ENCODE assay signal across 9 cellular contexts in the genomic region with DNA sequence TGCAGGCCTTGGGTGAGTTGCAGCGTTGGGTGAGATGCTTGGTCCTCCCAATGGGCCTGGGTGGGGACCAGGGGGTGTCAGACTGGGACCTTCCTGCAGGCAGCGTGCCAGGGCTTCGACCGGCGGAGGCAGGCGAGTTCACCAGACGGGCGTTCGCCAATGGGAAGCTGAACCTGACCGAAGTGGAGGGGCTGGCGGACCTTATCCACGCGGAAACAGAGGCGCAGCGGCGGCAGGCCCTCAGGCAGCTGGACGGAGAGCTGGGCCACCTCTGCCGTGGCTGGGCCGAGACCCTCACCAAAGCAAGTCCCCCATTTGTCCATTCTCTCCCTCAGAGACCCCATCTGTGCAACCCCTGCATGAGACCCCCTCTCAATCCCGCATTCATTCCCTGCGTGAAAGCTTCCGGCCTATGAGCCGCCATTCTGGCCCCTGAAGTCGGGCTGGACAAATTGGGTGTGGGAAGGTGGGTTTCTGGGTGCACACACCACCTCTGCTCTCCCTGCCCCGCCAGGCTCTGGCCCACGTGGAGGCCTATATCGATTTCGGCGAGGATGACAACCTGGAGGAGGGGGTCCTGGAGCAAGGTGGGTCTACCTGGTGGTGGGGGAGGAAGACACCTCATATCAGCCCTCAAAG. TPM values are rescaled to one million over a fixed set of nuclear protein-coding genes. Genes with fewer than 3 reads are reported as not detected.
DNase-seq lines count a peak whose midpoint lies in the region; ATAC-seq and TF ChIP-seq lines count a peak whose summit lies in the region.
"Had no signal": no experiment of that assay in that cellular context is flagged by ENCODE, and none has a peak within 500 bp of the region (broad histone marks: within the 10 kb centered on the region; RNA-seq: fewer than 3 reads in every experiment).

No MANE protein-coding gene starts in this region.

- DNase-seq in Calu3 (no peak), NT2/D1 (ENCODE audit: low read depth, low spot score) (no peak), ovary (peak in 4 of 5 donors; percentile 13 to 66 (median 62)), 8988T (no peak), LoVo (ENCODE audit: low spot score) (no peak), NCI-H187 treated with DMSO at 0.1 percent for 48 hours (lab: John Stamatoyannopoulos, UW) (no peak)
- DNase-seq in effector memory CD8-positive, alpha-beta T cell, result no peak
- DNase-seq: midbrain had no signal

- no peak for ATAC-seq in effector memory CD8-positive, alpha-beta T cell (replicated peaks)
- ATAC-seq in HG02759 (IDR thresholded peaks at IDR 0.05; ENCODE audit: unreplicated experiment), result no peak

- H3K27ac ChIP-seq in ovary, result no peak overlapping the region

- H3K4me1 ChIP-seq in NT2/D1 (ENCODE audit: insufficient read depth, insufficient read length) (peaks cover 19% of the 10 kb centered on the region), ovary (ENCODE audit: insufficient read depth) (peaks cover 8% of the 10 kb centered on the region)

- no peaks in the 10 kb centered on the region for H3K9me3 ChIP-seq in NT2/D1 (ENCODE audit: insufficient read depth, low read length)
- H3K9me3 ChIP-seq in ovary, result no peaks in the 10 kb centered on the region

- H3K27me3 Mint-ChIP-seq in Calu3 (ENCODE audit: unreplicated experiment), result no peaks in the 10 kb centered on the region
- no peaks in the 10 kb centered on the region for H3K27me3 Mint-ChIP-seq in effector memory CD8-positive, alpha-beta T cell

- peaks cover 47% of the 10 kb centered on the region for H3K36me3 Mint-ChIP-seq in Calu3 (ENCODE audit: insufficient read depth, unreplicated experiment)
- H3K36me3 Mint-ChIP-seq in effector memory CD8-positive, alpha-beta T cell (ENCODE audit: insufficient read depth), result peaks cover 11% of the 10 kb centered on the region

- intact Hi-C loops in Calu3 (cut with micrococcal nuclease; ENCODE audit: unreplicated experiment) (no loop called here), ovary (cut with DNase I) (no loop called here)

- H3K4me1 Mint-ChIP-seq in Calu3 (ENCODE audit: low read depth, unreplicated experiment), result no peaks in the 10 kb centered on the region
- H3K4me1 Mint-ChIP-seq in effector memory CD8-positive, alpha-beta T cell (ENCODE audit: low read depth in 2 of 2), result peaks cover 24 to 30% of the 10 kb centered on the region in 2 donors

- no peak for TF ChIP-seq POLR2A in ovary (IDR thresholded peaks at IDR 0.05)

- peak overlapping the region; percentile 79 for H3K4me3 Mint-ChIP-seq in Calu3 (ENCODE audit: low read depth, unreplicated experiment)
- peak overlapping the region; percentile 90 to 97 for H3K4me3 Mint-ChIP-seq in effector memory CD8-positive, alpha-beta T cell

- peaks cover 34% of the 10 kb centered on the region for H3K36me3 ChIP-seq in NT2/D1 (ENCODE audit: insufficient read depth, insufficient read length, low read length)
- H3K36me3 ChIP-seq in ovary, result no peaks in the 10 kb centered on the region

- no peak overlapping the region for H3K27ac Mint-ChIP-seq in Calu3 (ENCODE audit: unreplicated experiment)
- H3K27ac Mint-ChIP-seq in effector memory CD8-positive, alpha-beta T cell, result no peak overlapping the region

- peak overlapping the region; percentile 99 for H3K4me3 ChIP-seq in NT2/D1 (ENCODE audit: insufficient read length, low read depth)
- no peak overlapping the region for H3K4me3 ChIP-seq in ovary

- TF ChIP-seq CTCF in Calu3 (IDR thresholded peaks at IDR 0.05; ENCODE audit: unreplicated experiment) (no peak), ovary (IDR thresholded peaks at IDR 0.05) (no peak)

- no peak for TF ChIP-seq EP300 in ovary (IDR thresholded peaks at IDR 0.05)

- WGBS in ovary, 3 donors, result 80 to 91% (median 80%) methylated on average over 29 of the region's 29 CpGs

- no peaks in the 10 kb centered on the region for H3K9me3 Mint-ChIP-seq in Calu3 (ENCODE audit: low read depth, unreplicated experiment)
- H3K9me3 Mint-ChIP-seq in effector memory CD8-positive, alpha-beta T cell, result no peaks in the 10 kb centered on the region

- no peaks in the 10 kb centered on the region for H3K27me3 ChIP-seq in NT2/D1 (ENCODE audit: insufficient read depth, insufficient read length)
- no peaks in the 10 kb centered on the region for H3K27me3 ChIP-seq in ovary

- CTCF ChIA-PET in Calu3 (lab: Charles Lee), result no interaction called here

- no TSS peak for BruUV-seq in Calu3 (replicated peaks; lab: Mats Ljungman, UMichigan)

- peak overlapping the region; percentile 97 for H3K9ac ChIP-seq in NT2/D1 (ENCODE audit: insufficient read length, low read depth)

RNA-seq across cellular contexts. Expression of a gene that starts 1.2 kb away (rescaled TPM):
- 30.6 and 40.9 TPM in 2 replicates for total RNA-seq in Calu3 (2022)
- total RNA-seq in ovary, result 10 to 100 TPM; 11.4 to 22.9 (median 18.2) TPM
- 10 to 100 TPM in 1 of 2 donors, 1 to 10 TPM in 1; 4.5 to 11.6 TPM for polyA plus RNA-seq in ovary

RNA-seq across cellular contexts. Expression of a gene that starts 3.9 kb away (rescaled TPM):
- total RNA-seq in Calu3 (2022) (9.6 and 10.5 TPM in 2 replicates), ovary (1 to 10 TPM; 2.0 to 8.9 (median 4.0) TPM)
- 1 to 10 TPM; 2.1 to 3.7 TPM for polyA plus RNA-seq in ovary

RNA-seq across cellular contexts. Expression of a gene that starts 29.2 kb away (rescaled TPM):
- 50.8 and 54.9 TPM in 2 replicates for total RNA-seq in Calu3 (2022)
- 10 to 100 TPM in 6 of 7 donors, 1 to 10 TPM in 1; 6.3 to 29.3 (median 18.6) TPM for total RNA-seq in ovary
- 10 to 100 TPM; 29.1 to 32.6 TPM for polyA plus RNA-seq in ovary

RNA-seq across cellular contexts. Expression of a gene that starts 32.9 kb away (rescaled TPM):
- total RNA-seq in Calu3 (2022) (37.9 and 38.4 TPM in 2 replicates), ovary (10 to 100 TPM; 39.5 to 93.4 (median 53.4) TPM)
- 10 to 100 TPM; 62.7 to 93.0 TPM for polyA plus RNA-seq in ovary

RNA-seq across cellular contexts. Expression of a gene that starts 35.3 kb away (rescaled TPM):
- total RNA-seq in Calu3 (2022) (6.0 and 6.2 TPM in 2 replicates), ovary (10 to 100 TPM; 12.4 to 25.1 (median 19.1) TPM)
- 10 to 100 TPM in 1 of 2 donors, under 1 TPM in 1; 0.55 to 15.3 TPM for polyA plus RNA-seq in ovary

Comparison
In these comparisons a context has a peak if more than half of its experiments do, and no peak if none do; other contexts are left out.
1. DNase-seq: peak in ovary (4 of 5); none in Calu3 (single experiment), NT2/D1 (single experiment), effector memory CD8-positive, alpha-beta T cell (0 of 3), 8988T (single experiment), LoVo (single experiment) and NCI-H187 treated with DMSO at 0.1 percent for 48 hours (single experiment).